ENCODE assay signal across 17 cellular contexts in genomic region chr4:152038238-152038637, GRCh38.
DNase-seq lines count a peak whose midpoint lies in the region; ATAC-seq, FAIRE-seq and TF ChIP-seq lines count a peak whose summit lies in the region.
"Had no signal": no experiment of that assay in that cellular context is flagged by ENCODE, and none has a peak within 500 bp of the region (broad histone marks: within the 10 kb centered on the region; RNA-seq: fewer than 3 reads in every experiment).

No MANE protein-coding gene starts in this region.

- no peak for TF ChIP-seq POLR2A in GM12891 (IDR thresholded peaks at IDR 0.05; ENCODE audit: low read depth, low read length)

- H3K9me3 ChIP-seq in fibroblast of lung (ENCODE audit: control insufficient read depth, insufficient read depth, low read depth, low read length) (no peaks in the 10 kb centered on the region), muscle layer of duodenum (ENCODE audit: control insufficient read depth in 1 of 2, low read length in 2 of 2) (no peaks in the 10 kb centered on the region), aorta (ENCODE audit: control insufficient read depth, low read length) (no peaks in the 10 kb centered on the region)

- no peak overlapping the region for H3K4me2 ChIP-seq in fibroblast of lung (ENCODE audit: extremely low read depth, insufficient read depth, low read length)
- H3K4me2 ChIP-seq: BLaER1, KMS-11 had no signal

- WGBS in aorta, 2 donors, result 5 to 14% methylated on average over 3 of the region's 3 CpGs

- no peak for FAIRE-seq in GM12891 (lab: Jason Lieb, UNC)
- FAIRE-seq: small intestine had no signal

- H4K20me1 ChIP-seq in fibroblast of lung (ENCODE audit: control insufficient read depth, extremely low read depth, insufficient read depth, low read length), result no peaks in the 10 kb centered on the region
- H4K20me1 ChIP-seq: BLaER1 had no signal

- no peak for TF ChIP-seq CTCF in fibroblast of lung (conservative IDR thresholded peaks at IDR 0.05 in 1 of 2, IDR thresholded peaks at IDR 0.05 in 1 of 2; ENCODE audit: low read depth in 1 of 2, low read length in 2 of 2)

- H3K27me3 ChIP-seq in fibroblast of lung (ENCODE audit: control insufficient read depth, insufficient read depth, low read length) (no peaks in the 10 kb centered on the region), muscle layer of duodenum (ENCODE audit: low read depth, low read length) (no peaks in the 10 kb centered on the region), aorta (ENCODE audit: control insufficient read depth in 1 of 2, insufficient read depth in 2 of 2, low read length in 1 of 2) (no peaks in the 10 kb centered on the region)
- H3K27me3 ChIP-seq: BLaER1 had no signal

- H3K27ac ChIP-seq in fibroblast of lung (ENCODE audit: insufficient read depth, low read length), result peak overlapping the region; percentile 64
- peak overlapping the region; percentile 64 for H3K27ac ChIP-seq in muscle layer of duodenum (ENCODE audit: low read length)
- H3K27ac ChIP-seq in aorta (ENCODE audit: low read depth in 1 of 2, low read length in 2 of 2), result peak overlapping the region; percentile 39 to 96
- H3K27ac ChIP-seq: BLaER1, KMS-11 had no signal

- no peaks in the 10 kb centered on the region for H3K79me2 ChIP-seq in fibroblast of lung (ENCODE audit: control insufficient read depth, insufficient read depth, low read length)

- peak; percentile 81 for DNase-seq in NCI-H226
- peak; percentile 19 to 86 for DNase-seq in fibroblast of lung (ENCODE audit: low read depth in 2 of 2)
- DNase-seq in aorta, result no peak
- no peak for DNase-seq in NCI-H510A treated with DMSO at 0.1 percent for 48 hours (lab: John Stamatoyannopoulos, UW)
- DNase-seq in GM12891 (ENCODE audit: insufficient read length, low spot score), result no peak
- DNase-seq: activated CD8-positive, alpha-beta T cell treated with anti-CD3 and anti-CD28 coated beads for 36 hours; activated naive CD8-positive, alpha-beta T cell treated with anti-CD3 and anti-CD28 coated beads, Interleukin-2, amount 10 ng/mL, durations not matched to agents 7 days and 5 days; NCI-H1048; NCI-H526 treated with DMSO at 0.1 percent for 48 hours; SIG-M5; small intestine; stimulated activated CD4-positive, alpha-beta T cell treated with anti-CD3 and anti-CD28 coated beads, Interleukin-4, amount 100 ng/mL, for 1 hour; T-helper 17 cell had no signal

- peaks cover 5% of the 10 kb centered on the region for H3K4me1 ChIP-seq in fibroblast of lung (ENCODE audit: control insufficient read depth, extremely low read depth, insufficient read depth, low read length)
- no peaks in the 10 kb centered on the region for H3K4me1 ChIP-seq in muscle layer of duodenum (ENCODE audit: control insufficient read depth in 1 of 2, insufficient read depth in 2 of 2, low read length in 2 of 2)
- no peaks in the 10 kb centered on the region for H3K4me1 ChIP-seq in aorta (ENCODE audit: control insufficient read depth in 1 of 2, insufficient read depth in 2 of 2, low read length in 2 of 2)

- ATAC-seq in aorta (ENCODE audit: low FRiP score), result peak; percentile 59
- ATAC-seq in GM19324 (IDR thresholded peaks at IDR 0.05; ENCODE audit: low FRiP score, unreplicated experiment), result no peak
- ATAC-seq: activated CD8-positive, alpha-beta T cell treated with anti-CD3 and anti-CD28 coated beads for 36 hours; T-helper 17 cell had no signal

- H2AFZ ChIP-seq in fibroblast of lung (ENCODE audit: low read length), result no peak overlapping the region

- intact Hi-C loops in aorta (cut with DNase I), result loop anchor here in 1 of 2 donors (5.0 kb wide), 2 partner anchors 41 to 69 kb away; no protein-coding TSS in a partner anchor

- H3K4me3 ChIP-seq in fibroblast of lung (replicated peaks in 1 of 4; ENCODE audit: control extremely low read depth in 1 of 4, insufficient read depth in 1 of 4, low read depth in 3 of 4, low read length in 4 of 4) (no peak overlapping the region), muscle layer of duodenum (ENCODE audit: low read depth in 1 of 2, low read length in 2 of 2) (no peak overlapping the region), aorta (ENCODE audit: low read length in 2 of 2) (no peak overlapping the region)
- H3K4me3 ChIP-seq: BLaER1 had no signal

- H3K36me3 ChIP-seq in fibroblast of lung (ENCODE audit: control insufficient read depth, insufficient read depth, low read length), result no peaks in the 10 kb centered on the region
- H3K36me3 ChIP-seq in muscle layer of duodenum (ENCODE audit: control insufficient read depth in 1 of 2, insufficient read depth in 2 of 2, low read length in 2 of 2), result no peaks in the 10 kb centered on the region
- peaks cover 0 to 2% of the 10 kb centered on the region in 2 donors for H3K36me3 ChIP-seq in aorta (ENCODE audit: control insufficient read depth in 1 of 2, insufficient read depth in 2 of 2, low read length in 1 of 2)
- H3K36me3 ChIP-seq: BLaER1 had no signal

- H3K9ac ChIP-seq in fibroblast of lung (ENCODE audit: insufficient read depth, low read length), result no peak overlapping the region
- H3K9ac ChIP-seq: BLaER1, KMS-11 had no signal

TF ChIP-seq in GM12891, 5 proteins besides CTCF, POLR2A, EP300 and RAD21:
- TF ChIP-seq SPI1 (IDR thresholded peaks at IDR 0.05; ENCODE audit: low read depth, low read length) (no peak), POLR2AphosphoS5 (IDR thresholded peaks at IDR 0.05; ENCODE audit: low read depth, low read length) (no peak), POU2F2 (IDR thresholded peaks at IDR 0.05; ENCODE audit: low read depth, low read length) (no peak), TAF1 (IDR thresholded peaks at IDR 0.05; ENCODE audit: low read depth, low read length) (no peak), PAX5 (IDR thresholded peaks at IDR 0.05; ENCODE audit: insufficient read depth, low read length, severe bottlenecking) (no peak)
TF ChIP-seq in GM12891: peak in this region for 0.

Comparison
In these comparisons a context has a peak if more than half of its experiments do, and no peak if none do; other contexts are left out.
1. DNase-seq: peak in NCI-H226 (single experiment) and fibroblast of lung (2 of 2); none in aorta (0 of 2), NCI-H510A treated with DMSO at 0.1 percent for 48 hours (single experiment) and GM12891 (single experiment).
2. Peak in every context shown above with its lines, with median percentiles within 50 percentile points of each other: H3K27ac ChIP-seq.